12 cellular contexts compared by ENCODE assay signal in the genomic region with DNA sequence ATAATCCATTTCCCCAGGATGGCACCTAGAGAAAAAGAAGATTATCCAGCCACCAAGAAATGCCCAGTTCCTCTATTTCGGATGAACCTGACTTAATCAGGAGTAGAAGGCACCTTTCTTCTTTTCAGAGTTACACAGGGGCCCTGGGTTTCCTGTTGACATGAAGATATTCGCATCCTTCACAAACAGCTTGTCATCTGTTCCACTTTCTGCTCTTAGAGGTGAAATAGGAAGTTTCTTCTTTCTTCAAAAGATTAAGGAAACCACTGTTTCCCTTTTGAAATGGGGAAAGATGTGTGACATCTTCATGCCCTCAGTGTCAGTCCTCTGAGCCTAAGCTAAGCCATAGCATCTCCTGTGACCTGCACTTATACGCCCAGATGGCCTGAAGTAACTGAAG. TPM values are rescaled to one million over a fixed set of nuclear protein-coding genes. Genes with fewer than 3 reads are reported as not detected.
A peak's percentile ranks its signal among the peaks of the same experiment; 100 is the strongest.
DNase-seq lines count a peak whose midpoint lies in the region; ATAC-seq lines count a peak whose summit lies in the region.
"Had no signal": no experiment of that assay in that cellular context is flagged by ENCODE, and none has a peak within 500 bp of the region (broad histone marks: within the 10 kb centered on the region; RNA-seq: fewer than 3 reads in every experiment).

No MANE protein-coding gene starts in this region.

- H3K4me1 Mint-ChIP-seq in CD8-positive, alpha-beta memory T cell: peaks cover 35 to 40% (median 36%) of the 10 kb centered on the region in 3 donors
- peaks cover 37% of the 10 kb centered on the region for H3K4me1 Mint-ChIP-seq in activated naive CD8-positive, alpha-beta T cell (ENCODE audit: low read depth)

- no peaks in the 10 kb centered on the region for H3K27me3 ChIP-seq in CD8-positive, alpha-beta memory T cell (ENCODE audit: insufficient read depth, low read length, poor library complexity, severe bottlenecking)
- H3K27me3 ChIP-seq: brain microvascular endothelial cell, vagina had no signal

- H3K4me3 Mint-ChIP-seq in CD8-positive, alpha-beta memory T cell: peak overlapping the region in 6 of 7 donors; percentile 38 to 67 (median 64)
- H3K4me3 Mint-ChIP-seq in activated naive CD8-positive, alpha-beta T cell: peak overlapping the region; percentile 72

- H3K27me3 Mint-ChIP-seq in CD8-positive, alpha-beta memory T cell: no peaks in the 10 kb centered on the region
- H3K27me3 Mint-ChIP-seq in activated naive CD8-positive, alpha-beta T cell: no peaks in the 10 kb centered on the region

- POLR2A ChIA-PET in CD8-positive, alpha-beta memory T cell (lab: Charles Lee): interaction anchor here (1.0 kb wide), 1 partner anchor 39 kb away, joined by 3 read pairs; a partner anchor contains a TSS

- DNase-seq in CD8-positive, alpha-beta memory T cell: peak in 2 of 5 donors; percentile 43 to 45
- peak; percentile 71 for DNase-seq in KBM-7
- DNase-seq in SHP77 (lab: John Stamatoyannopoulos, UW): no peak
- DNase-seq: activated CD4-positive, alpha-beta T cell treated with anti-CD3 and anti-CD28 coated beads, Interleukin-2, amount 50 U/mL, for 1 hour; brain microvascular endothelial cell had no signal

- H3K36me3 ChIP-seq in CD8-positive, alpha-beta memory T cell (ENCODE audit: insufficient read depth, low read length): no peaks in the 10 kb centered on the region
- H3K36me3 ChIP-seq: brain microvascular endothelial cell, vagina had no signal

- H3K27ac Mint-ChIP-seq in CD8-positive, alpha-beta memory T cell: peak overlapping the region; percentile 3 to 98 (median 91)
- H3K27ac Mint-ChIP-seq in activated naive CD8-positive, alpha-beta T cell: peak overlapping the region; percentile 77
- H3K27ac Mint-ChIP-seq: progenitor cell of endocrine pancreas had no signal

- H3K9me3 ChIP-seq in CD8-positive, alpha-beta memory T cell (ENCODE audit: low read length): no peaks in the 10 kb centered on the region
- H3K9me3 ChIP-seq: vagina had no signal

- ATAC-seq in GM21528 (IDR thresholded peaks at IDR 0.05; ENCODE audit: low FRiP score, unreplicated experiment): peak; percentile 71
- no peak for ATAC-seq in GM21526 (IDR thresholded peaks at IDR 0.05; ENCODE audit: low FRiP score, unreplicated experiment)
- no peak for ATAC-seq in HG03045 (IDR thresholded peaks at IDR 0.05; ENCODE audit: unreplicated experiment)
- no peak for ATAC-seq in HG03280 (IDR thresholded peaks at IDR 0.05; ENCODE audit: unreplicated experiment)

- in situ Hi-C loops in KBM-7 (cut with MboI; ENCODE audit: low pct_unique_long_range_greater_than_20kb, low sequenced_read_pairs): no loop called here

- no peaks in the 10 kb centered on the region for H3K9me3 Mint-ChIP-seq in CD8-positive, alpha-beta memory T cell
- H3K9me3 Mint-ChIP-seq in activated naive CD8-positive, alpha-beta T cell (ENCODE audit: low read depth): no peaks in the 10 kb centered on the region

- peaks cover 19% of the 10 kb centered on the region for H3K4me1 ChIP-seq in CD8-positive, alpha-beta memory T cell (ENCODE audit: insufficient read depth, low read length)
- H3K4me1 ChIP-seq: vagina had no signal

- CTCF ChIA-PET in CD8-positive, alpha-beta memory T cell (lab: Charles Lee): interaction anchor here (1.1 kb wide), 1 partner anchor 19 kb away, joined by 4 read pairs; no protein-coding TSS in a partner anchor

- H3K27ac ChIP-seq in CD8-positive, alpha-beta memory T cell (ENCODE audit: low read depth, low read length): no peak overlapping the region
- H3K27ac ChIP-seq: brain microvascular endothelial cell, vagina had no signal

- no peak overlapping the region for H3K4me3 ChIP-seq in CD8-positive, alpha-beta memory T cell (ENCODE audit: low read length)
- H3K4me3 ChIP-seq: vagina had no signal

- H3K36me3 Mint-ChIP-seq in CD8-positive, alpha-beta memory T cell: peaks cover 0 to 9% (median 0%) of the 10 kb centered on the region in 3 donors
- H3K36me3 Mint-ChIP-seq in activated naive CD8-positive, alpha-beta T cell: no peaks in the 10 kb centered on the region

RNA-seq across cellular contexts. Expression of a gene that starts 39.1 kb away (rescaled TPM):
- 10 to 100 TPM; 68.2 to 71.1 TPM for total RNA-seq in CD8-positive, alpha-beta memory T cell
- 123 TPM for polyA plus RNA-seq in CD8-positive, alpha-beta memory T cell
